24 cellular contexts compared by ENCODE assay signal in the genomic region with DNA sequence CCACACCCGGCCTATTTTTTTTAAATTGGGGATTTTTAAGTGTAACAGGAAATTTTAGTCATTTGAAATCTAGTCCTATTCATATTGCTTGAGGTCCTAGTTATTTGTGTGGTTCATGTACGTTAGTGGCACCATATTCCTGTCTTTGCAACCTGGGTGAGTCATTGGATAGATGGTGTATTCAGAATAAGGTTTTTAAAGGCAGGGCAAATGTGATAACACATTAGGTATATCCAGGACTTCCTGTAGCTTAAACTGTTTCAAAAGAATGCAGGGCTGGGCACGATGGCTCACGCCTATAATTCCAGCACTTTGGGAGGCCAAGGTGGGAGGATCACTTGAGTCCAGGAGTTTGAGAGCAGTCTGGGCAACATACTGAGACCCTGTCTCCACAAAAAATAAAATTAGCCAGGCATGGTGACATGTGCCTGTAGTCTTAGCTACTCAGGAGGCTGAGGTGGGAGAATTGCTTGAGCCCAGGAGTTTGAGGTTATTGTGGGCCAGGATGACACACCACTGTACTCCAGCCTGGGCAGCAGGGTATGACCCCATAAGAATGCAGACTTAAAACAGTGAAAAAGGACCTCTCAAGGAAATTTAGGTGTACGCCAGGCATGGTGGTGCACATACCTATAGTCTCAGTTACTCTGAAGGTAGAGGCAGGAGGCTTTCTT. TPM values are rescaled to one million over a fixed set of nuclear protein-coding genes. Genes with fewer than 3 reads are reported as not detected.
DNase-seq lines count a peak whose midpoint lies in the region; ATAC-seq and TF ChIP-seq lines count a peak whose summit lies in the region.
"Had no signal": no experiment of that assay in that cellular context is flagged by ENCODE, and none has a peak within 500 bp of the region (broad histone marks: within the 10 kb centered on the region; RNA-seq: fewer than 3 reads in every experiment).

No MANE protein-coding gene starts in this region.

- peaks cover 41% of the 10 kb centered on the region for H3K36me3 ChIP-seq in upper lobe of right lung
- H3K36me3 ChIP-seq: prostate gland had no signal

- H3K4me3 Mint-ChIP-seq in activated T-helper 17 cell treated with anti-CD3 and anti-CD28 coated beads, Interleukin-2, amount 50 U/mL, for 72 hours: peak overlapping the region; percentile 56
- no peak overlapping the region for H3K4me3 Mint-ChIP-seq in stimulated activated naive CD8-positive, alpha-beta T cell treated with anti-CD3 and anti-CD28 coated beads, Interleukin-15, amount 100 ng/mL, for 72 hours
- H3K4me3 Mint-ChIP-seq: H9, memory B cell, nephron, T-helper 17 cell had no signal

- no peak for DNase-seq in activated naive CD4-positive, alpha-beta T cell treated with anti-CD3 and anti-CD28 coated beads, Interleukin-2, amount 50 U/mL, for 72 hours (ENCODE audit: low spot score in 2 of 2)
- DNase-seq in activated naive CD4-positive, alpha-beta T cell treated with anti-CD3 and anti-CD28 coated beads, Interleukin-2, amount 50 U/mL, for 16 hours: no peak
- peak; percentile 9 for DNase-seq in glomerular visceral epithelial cell (ENCODE audit: extremely low spot score)
- no peak for DNase-seq in stimulated activated naive CD8-positive, alpha-beta T cell treated with anti-CD3 and anti-CD28 coated beads, Interleukin-15, amount 100 ng/mL, for 72 hours
- DNase-seq in upper lobe of right lung: no peak
- no peak for DNase-seq in KBM-7
- DNase-seq in GF-D8 (lab: John Stamatoyannopoulos, UW): no peak
- DNase-seq: activated gamma-delta T cell treated with Interleukin-2 at 50 U/mL for 16 hours; DMS53; effector memory CD4-positive, alpha-beta T cell; H9; hypothalamus; IMR-90; islet precursor cell; NCI-H774; SJCRH30; T-helper 17 cell; WERI-Rb-1 had no signal

- H3K4me3 ChIP-seq in upper lobe of right lung: no peak overlapping the region
- H3K4me3 ChIP-seq: ascending aorta, prostate gland, SJCRH30, smooth muscle cell had no signal

- H3K36me3 Mint-ChIP-seq in activated naive CD4-positive, alpha-beta T cell treated with anti-CD3 and anti-CD28 coated beads, Interleukin-2, amount 50 U/mL, for 72 hours: peaks cover 15 to 26% of the 10 kb centered on the region in 2 donors
- H3K36me3 Mint-ChIP-seq in activated T-helper 17 cell treated with anti-CD3 and anti-CD28 coated beads, Interleukin-2, amount 50 U/mL, for 72 hours (ENCODE audit: low read depth): peaks cover 81% of the 10 kb centered on the region
- H3K36me3 Mint-ChIP-seq: memory B cell had no signal

- H3K4me1 Mint-ChIP-seq in activated T-helper 17 cell treated with anti-CD3 and anti-CD28 coated beads, Interleukin-2, amount 50 U/mL, for 72 hours: peaks cover 5% of the 10 kb centered on the region
- peaks cover 42% of the 10 kb centered on the region for H3K4me1 Mint-ChIP-seq in stimulated activated naive CD8-positive, alpha-beta T cell treated with anti-CD3 and anti-CD28 coated beads, Interleukin-15, amount 100 ng/mL, for 72 hours
- H3K4me1 Mint-ChIP-seq: H9, nephron had no signal

- H3K27ac ChIP-seq in upper lobe of right lung: no peak overlapping the region
- H3K27ac ChIP-seq: ascending aorta, prostate gland, SJCRH30, WERI-Rb-1 had no signal

- ATAC-seq in activated naive CD4-positive, alpha-beta T cell treated with anti-CD3 and anti-CD28 coated beads, Interleukin-2, amount 50 U/mL, for 72 hours: peak; percentile 46 to 58
- peak; percentile 39 for ATAC-seq in activated T-helper 17 cell treated with anti-CD3 and anti-CD28 coated beads, Interleukin-2, amount 50 U/mL, for 72 hours (replicated peaks)
- no peak for ATAC-seq in stimulated activated naive CD8-positive, alpha-beta T cell treated with anti-CD3 and anti-CD28 coated beads, Interleukin-15, amount 100 ng/mL, for 72 hours
- no peak for ATAC-seq in upper lobe of right lung
- ATAC-seq: T-helper 17 cell had no signal

- in situ Hi-C loops in KBM-7 (cut with MboI; ENCODE audit: low pct_unique_long_range_greater_than_20kb, low sequenced_read_pairs): no loop called here

- intact Hi-C loops in upper lobe of right lung (cut with DNase I): no loop called here

- no peaks in the 10 kb centered on the region for H3K9me3 Mint-ChIP-seq in activated naive CD4-positive, alpha-beta T cell treated with anti-CD3 and anti-CD28 coated beads, Interleukin-2, amount 50 U/mL, for 72 hours
- H3K9me3 Mint-ChIP-seq in activated T-helper 17 cell treated with anti-CD3 and anti-CD28 coated beads, Interleukin-2, amount 50 U/mL, for 72 hours: no peaks in the 10 kb centered on the region
- H3K9me3 Mint-ChIP-seq in stimulated activated naive CD8-positive, alpha-beta T cell treated with anti-CD3 and anti-CD28 coated beads, Interleukin-15, amount 100 ng/mL, for 72 hours: no peaks in the 10 kb centered on the region
- H3K9me3 Mint-ChIP-seq: H9, memory B cell, nephron had no signal

- no peak for TF ChIP-seq CTCF in upper lobe of right lung (IDR thresholded peaks at IDR 0.05)

- H3K27ac Mint-ChIP-seq in activated naive CD4-positive, alpha-beta T cell treated with anti-CD3 and anti-CD28 coated beads, Interleukin-2, amount 50 U/mL, for 72 hours: peak overlapping the region; percentile 89 to 97
- H3K27ac Mint-ChIP-seq in activated T-helper 17 cell treated with anti-CD3 and anti-CD28 coated beads, Interleukin-2, amount 50 U/mL, for 72 hours: peak overlapping the region; percentile 90
- peak overlapping the region; percentile 52 to 83 for H3K27ac Mint-ChIP-seq in stimulated activated naive CD8-positive, alpha-beta T cell treated with anti-CD3 and anti-CD28 coated beads, Interleukin-15, amount 100 ng/mL, for 72 hours
- H3K27ac Mint-ChIP-seq: memory B cell, nephron, T-helper 17 cell had no signal

- no peaks in the 10 kb centered on the region for H3K27me3 Mint-ChIP-seq in activated T-helper 17 cell treated with anti-CD3 and anti-CD28 coated beads, Interleukin-2, amount 50 U/mL, for 72 hours
- H3K27me3 Mint-ChIP-seq in stimulated activated naive CD8-positive, alpha-beta T cell treated with anti-CD3 and anti-CD28 coated beads, Interleukin-15, amount 100 ng/mL, for 72 hours: no peaks in the 10 kb centered on the region
- H3K27me3 Mint-ChIP-seq: memory B cell, T-helper 17 cell had no signal

- H3K9me3 ChIP-seq in upper lobe of right lung: no peaks in the 10 kb centered on the region
- H3K9me3 ChIP-seq: ascending aorta, prostate gland, SJCRH30 had no signal

- H3K4me1 ChIP-seq in upper lobe of right lung: no peaks in the 10 kb centered on the region
- H3K4me1 ChIP-seq: ascending aorta, prostate gland, SJCRH30 had no signal

- no peaks in the 10 kb centered on the region for H3K27me3 ChIP-seq in upper lobe of right lung
- H3K27me3 ChIP-seq: ascending aorta, SJCRH30 had no signal

RNA-seq across cellular contexts. Expression of a gene that starts 8.1 kb away (rescaled TPM):
- total RNA-seq in activated naive CD4-positive, alpha-beta T cell treated with anti-CD3 and anti-CD28 coated beads, Interleukin-2, amount 50 U/mL, for 72 hours: 100 to 1,000 TPM in 1 of 2 donors, 10 to 100 TPM in 1; 64.5 to 128 TPM
- total RNA-seq in activated T-helper 17 cell treated with anti-CD3 and anti-CD28 coated beads, Interleukin-2, amount 50 U/mL, for 72 hours: 10 to 100 TPM; 65.8 to 70.3 TPM
- 27.8 TPM for total RNA-seq in upper lobe of right lung

RNA-seq across cellular contexts. Expression of a gene that starts 41.8 kb away (rescaled TPM):
- 1 to 10 TPM in 1 of 2 donors, under 1 TPM in 1; 0.27 to 1.0 TPM for total RNA-seq in activated naive CD4-positive, alpha-beta T cell treated with anti-CD3 and anti-CD28 coated beads, Interleukin-2, amount 50 U/mL, for 72 hours
- under 1 TPM; 0.26 to 0.30 TPM for total RNA-seq in activated T-helper 17 cell treated with anti-CD3 and anti-CD28 coated beads, Interleukin-2, amount 50 U/mL, for 72 hours
- 0.23 TPM for total RNA-seq in upper lobe of right lung
- total RNA-seq: ascending aorta had no signal

RNA-seq across cellular contexts. Expression of a gene that starts 49.4 kb away (rescaled TPM):
- total RNA-seq in activated naive CD4-positive, alpha-beta T cell treated with anti-CD3 and anti-CD28 coated beads, Interleukin-2, amount 50 U/mL, for 72 hours: 1 to 10 TPM; 4.3 to 6.6 TPM
- 1 to 10 TPM; 5.6 to 6.3 TPM for total RNA-seq in activated T-helper 17 cell treated with anti-CD3 and anti-CD28 coated beads, Interleukin-2, amount 50 U/mL, for 72 hours
- 10.5 TPM for total RNA-seq in upper lobe of right lung

Comparison
In these comparisons a context has a peak if more than half of its experiments do, and no peak if none do; other contexts are left out.
1. ATAC-seq: peak in activated naive CD4-positive, alpha-beta T cell treated with anti-CD3 and anti-CD28 coated beads, Interleukin-2, amount 50 U/mL, for 72 hours (2 of 2) and activated T-helper 17 cell treated with anti-CD3 and anti-CD28 coated beads, Interleukin-2, amount 50 U/mL, for 72 hours (single experiment); none in stimulated activated naive CD8-positive, alpha-beta T cell treated with anti-CD3 and anti-CD28 coated beads, Interleukin-15, amount 100 ng/mL, for 72 hours (single experiment) and upper lobe of right lung (single experiment).
2. Peak in every context shown above with its lines, with median percentiles within 50 percentile points of each other: H3K27ac Mint-ChIP-seq.